ENCODE assay signal across 24 cellular contexts in genomic region chr17:47980516-47980915, GRCh38.
DNase-seq lines count a peak whose midpoint lies in the region; ATAC-seq lines count a peak whose summit lies in the region.
"Had no signal": no experiment of that assay in that cellular context is flagged by ENCODE, and none has a peak within 500 bp of the region (broad histone marks: within the 10 kb centered on the region; RNA-seq: fewer than 3 reads in every experiment).

No MANE protein-coding gene starts in this region.

- no peaks in the 10 kb centered on the region for H3K27me3 Mint-ChIP-seq in dendritic cell treated with granulocyte-macrophage colony-stimulating factor and Interleukin-4, amounts not matched to agents 40 ng/mL and 50 ng/mL, for 4 days
- H3K27me3 Mint-ChIP-seq: stimulated activated memory B cell treated with anti-CD40 and anti-IgM and Interleukin-4, amounts not matched to agents 10 μg/mL and 1 μg/mL and 100 μg/mL, for 72 hours had no signal

- no peak for ATAC-seq in HG03442 (IDR thresholded peaks at IDR 0.05; ENCODE audit: unreplicated experiment)
- ATAC-seq: GM12878; stimulated activated memory B cell treated with anti-CD40 and anti-IgM and Interleukin-4, amounts not matched to agents 10 μg/mL and 1 μg/mL and 100 μg/mL, for 72 hours; WTC11 had no signal

- peaks cover 61% of the 10 kb centered on the region for H3K4me1 Mint-ChIP-seq in dendritic cell treated with granulocyte-macrophage colony-stimulating factor and Interleukin-4, amounts not matched to agents 40 ng/mL and 50 ng/mL, for 4 days (ENCODE audit: low read depth)
- H3K4me1 Mint-ChIP-seq: WTC11 had no signal

- H3K27ac Mint-ChIP-seq in dendritic cell treated with granulocyte-macrophage colony-stimulating factor and Interleukin-4, amounts not matched to agents 40 ng/mL and 50 ng/mL, for 4 days: peak overlapping the region; percentile 53
- H3K27ac Mint-ChIP-seq: stimulated activated memory B cell treated with anti-CD40 and anti-IgM and Interleukin-4, amounts not matched to agents 10 μg/mL and 1 μg/mL and 100 μg/mL, for 72 hours; WTC11 had no signal

- intact Hi-C loops in dendritic cell treated with granulocyte-macrophage colony-stimulating factor and Interleukin-4, amounts not matched to agents 40 ng/mL and 50 ng/mL, for 4 days (cut with micrococcal nuclease): no loop called here

- peak overlapping the region; percentile 46 for H3K4me3 Mint-ChIP-seq in dendritic cell treated with granulocyte-macrophage colony-stimulating factor and Interleukin-4, amounts not matched to agents 40 ng/mL and 50 ng/mL, for 4 days
- H3K4me3 Mint-ChIP-seq: CD14-positive monocyte; stimulated activated memory B cell treated with anti-CD40 and anti-IgM and Interleukin-4, amounts not matched to agents 10 μg/mL and 1 μg/mL and 100 μg/mL, for 72 hours; WTC11 had no signal

- peaks cover 92% of the 10 kb centered on the region for H3K36me3 Mint-ChIP-seq in dendritic cell treated with granulocyte-macrophage colony-stimulating factor and Interleukin-4, amounts not matched to agents 40 ng/mL and 50 ng/mL, for 4 days (ENCODE audit: low read depth)

- DNase-seq in NCI-H748 (lab: John Stamatoyannopoulos, UW; ENCODE audit: unreplicated experiment) (peak; percentile 23), NCI-H748 treated with DMSO at 0.1 percent for 48 hours (lab: John Stamatoyannopoulos, UW) (no peak), DMS 273 (lab: John Stamatoyannopoulos, UW; ENCODE audit: unreplicated experiment) (peak; percentile 88), NCI-H446 treated with DMSO at 0.1 percent for 48 hours (lab: John Stamatoyannopoulos, UW) (peak; percentile 79), NCI-H1436 treated with DMSO at 0.1 percent for 48 hours (lab: John Stamatoyannopoulos, UW) (no peak)
- DNase-seq in effector CD4-positive, alpha-beta T cell: no peak
- DNase-seq: activated CD4-positive, alpha-beta T cell treated with anti-CD3 and anti-CD28 coated beads, Interleukin-2, amount 50 U/mL, for 4 hours; activated naive CD4-positive, alpha-beta T cell treated with Interleukin-2 at 50 U/mL for 16 hours; aorta; central memory CD4-positive, alpha-beta T cell; DMS79 treated with DMSO at 0.1 percent for 48 hours; dorsolateral prefrontal cortex; head of caudate nucleus; KG1; NCI-H2107; occipital lobe; small intestine; stimulated activated CD4-positive, alpha-beta T cell treated with anti-CD3 and anti-CD28 coated beads, Interleukin-2, amount 100 ng/mL, for 24 hours had no signal

- no peaks in the 10 kb centered on the region for H3K9me3 Mint-ChIP-seq in dendritic cell treated with granulocyte-macrophage colony-stimulating factor and Interleukin-4, amounts not matched to agents 40 ng/mL and 50 ng/mL, for 4 days
- H3K9me3 Mint-ChIP-seq: stimulated activated memory B cell treated with anti-CD40 and anti-IgM and Interleukin-4, amounts not matched to agents 10 μg/mL and 1 μg/mL and 100 μg/mL, for 72 hours; WTC11 had no signal

Comparison
In these comparisons a context has a peak if more than half of its experiments do, and no peak if none do; other contexts are left out.
1. DNase-seq: peak in NCI-H748 (single experiment), DMS 273 (single experiment) and NCI-H446 treated with DMSO at 0.1 percent for 48 hours (single experiment); none in NCI-H748 treated with DMSO at 0.1 percent for 48 hours (single experiment), effector CD4-positive, alpha-beta T cell (single experiment) and NCI-H1436 treated with DMSO at 0.1 percent for 48 hours (single experiment).